In the genomic region with DNA sequence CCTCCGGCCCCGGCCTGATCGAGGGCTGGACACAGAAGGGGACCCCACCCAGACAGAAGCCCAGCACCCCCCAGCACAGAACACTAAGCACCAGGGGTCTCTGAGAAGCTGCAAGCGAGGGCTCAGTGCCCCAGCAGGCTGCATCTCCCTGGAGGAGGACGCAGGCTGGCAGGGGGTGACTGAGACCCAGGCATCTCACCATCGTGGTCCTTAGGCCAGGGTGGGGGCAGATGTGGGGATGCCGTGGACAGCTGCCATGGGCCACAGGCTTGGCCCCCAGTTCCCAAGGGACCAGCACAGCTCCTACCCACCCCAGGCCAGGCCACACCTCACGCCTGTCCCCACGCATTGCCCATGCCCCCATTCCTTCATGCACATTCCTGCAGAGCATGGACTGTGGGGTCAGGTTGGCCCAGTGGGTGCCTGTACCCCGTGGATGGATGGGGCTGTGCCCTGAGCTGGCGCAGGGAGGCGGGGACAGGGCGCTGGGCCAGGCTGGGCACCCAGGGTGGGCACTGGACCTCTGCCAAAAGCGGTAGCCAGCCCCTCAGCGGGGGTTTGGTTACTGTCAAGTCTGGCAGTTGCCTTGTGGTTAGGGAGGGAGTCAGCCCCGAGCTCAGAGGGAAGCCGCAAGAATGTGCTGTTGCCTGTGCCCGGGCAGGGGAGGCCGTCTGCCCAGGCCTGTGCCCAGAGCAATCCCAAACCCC, we compare ENCODE assay signal across 1 cellular context.
TF ChIP-seq lines count a peak whose summit lies in the region.

No MANE protein-coding gene starts in this region.

TF ChIP-seq in WTC11, 78 proteins besides CTCF, POLR2A, EP300 and RAD21 (continued from another document):
- TF ChIP-seq, protein P1, sequence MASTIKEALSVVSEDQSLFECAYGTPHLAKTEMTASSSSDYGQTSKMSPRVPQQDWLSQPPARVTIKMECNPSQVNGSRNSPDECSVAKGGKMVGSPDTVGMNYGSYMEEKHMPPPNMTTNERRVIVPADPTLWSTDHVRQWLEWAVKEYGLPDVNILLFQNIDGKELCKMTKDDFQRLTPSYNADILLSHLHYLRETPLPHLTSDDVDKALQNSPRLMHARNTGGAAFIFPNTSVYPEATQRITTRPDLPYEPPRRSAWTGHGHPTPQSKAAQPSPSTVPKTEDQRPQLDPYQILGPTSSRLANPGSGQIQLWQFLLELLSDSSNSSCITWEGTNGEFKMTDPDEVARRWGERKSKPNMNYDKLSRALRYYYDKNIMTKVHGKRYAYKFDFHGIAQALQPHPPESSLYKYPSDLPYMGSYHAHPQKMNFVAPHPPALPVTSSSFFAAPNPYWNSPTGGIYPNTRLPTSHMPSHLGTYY (CRISPR knock-in tag; IDR thresholded peaks at IDR 0.05): no peak
- TF ChIP-seq, protein P2, sequence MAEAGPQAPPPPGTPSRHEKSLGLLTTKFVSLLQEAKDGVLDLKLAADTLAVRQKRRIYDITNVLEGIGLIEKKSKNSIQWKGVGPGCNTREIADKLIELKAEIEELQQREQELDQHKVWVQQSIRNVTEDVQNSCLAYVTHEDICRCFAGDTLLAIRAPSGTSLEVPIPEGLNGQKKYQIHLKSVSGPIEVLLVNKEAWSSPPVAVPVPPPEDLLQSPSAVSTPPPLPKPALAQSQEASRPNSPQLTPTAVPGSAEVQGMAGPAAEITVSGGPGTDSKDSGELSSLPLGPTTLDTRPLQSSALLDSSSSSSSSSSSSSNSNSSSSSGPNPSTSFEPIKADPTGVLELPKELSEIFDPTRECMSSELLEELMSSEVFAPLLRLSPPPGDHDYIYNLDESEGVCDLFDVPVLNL (CRISPR knock-in tag; IDR thresholded peaks at IDR 0.05; ENCODE audit: borderline replicate concordance, low read depth): no peak
- TF ChIP-seq GABPB1 (CRISPR knock-in tag; IDR thresholded peaks at IDR 0.05): no peak
- no peak for TF ChIP-seq OVOL2 (CRISPR knock-in tag; IDR thresholded peaks at IDR 0.05; ENCODE audit: borderline replicate concordance)
- TF ChIP-seq GRHL2 (CRISPR knock-in tag; IDR thresholded peaks at IDR 0.05; ENCODE audit: insufficient replicate concordance, severe bottlenecking): no peak
